Comparison of ENCODE assay signal across 8 cellular contexts in the genomic region with DNA sequence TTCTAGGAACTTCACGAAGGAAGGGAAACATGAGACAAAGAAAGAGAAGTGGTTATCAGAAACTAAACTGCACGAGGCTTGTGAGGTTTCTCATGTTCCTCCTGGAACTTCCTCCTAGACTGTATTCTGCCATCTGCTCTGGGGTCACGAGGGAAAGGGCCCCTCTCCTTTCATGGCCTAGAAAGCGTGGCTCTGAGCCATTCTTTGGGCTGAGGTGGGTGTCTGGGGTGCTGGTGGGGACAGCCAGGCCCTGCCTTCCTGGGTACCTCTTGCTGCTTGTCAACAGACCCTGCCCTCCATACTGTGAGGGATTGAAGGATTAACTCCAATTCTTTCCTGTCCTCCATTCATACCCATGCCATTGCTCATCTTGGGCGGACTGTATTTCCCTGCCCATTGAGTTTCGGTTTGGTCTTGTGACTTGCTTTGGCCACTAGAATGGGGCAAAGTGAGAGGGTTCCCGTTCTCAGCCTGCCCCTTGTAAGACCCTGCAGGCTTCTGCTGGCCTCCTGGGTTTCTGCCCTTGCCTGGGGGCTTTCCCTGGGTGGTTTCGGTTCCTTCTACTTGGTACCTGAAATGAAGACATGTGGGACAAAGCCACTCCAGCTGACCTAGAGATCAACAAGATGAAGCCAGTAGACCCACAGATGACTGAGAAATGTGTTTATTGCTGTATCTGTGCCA. TPM values are rescaled to one million over a fixed set of nuclear protein-coding genes. Genes with fewer than 3 reads are reported as not detected.
DNase-seq lines count a peak whose midpoint lies in the region; ATAC-seq, FAIRE-seq and TF ChIP-seq lines count a peak whose summit lies in the region.

No MANE protein-coding gene starts in this region.

- FAIRE-seq in urothelium cell line (lab: Jason Lieb, UNC), result no peak

- H3K9ac ChIP-seq in MM.1S (ENCODE audit: low read length) (peak overlapping the region; percentile 43), SK-N-SH (no peak overlapping the region)

- POLR2A ChIA-PET in SK-N-SH (lab: Yijun Ruan, JAX) (no interaction called here), RWPE1 (lab: Yijun Ruan, JAX; ENCODE audit: low non-redundant PET) (no interaction called here)

- TF ChIP-seq RAD21 in SK-N-SH (IDR thresholded peaks at IDR 0.05; ENCODE audit: low read length), result no peak

- H3F3A ChIP-seq in MM.1S (ENCODE audit: insufficient read depth, low read length) (peaks cover 43% of the 10 kb centered on the region), SK-N-SH (replicated peaks; ENCODE audit: insufficient read depth) (peaks cover 4% of the 10 kb centered on the region)

- CTCF ChIA-PET in SK-N-SH (lab: Yijun Ruan, JAX), result no interaction called here
- CTCF ChIA-PET in RWPE1 (lab: Yijun Ruan, JAX), result no interaction called here

- ATAC-seq in GM21786 (IDR thresholded peaks at IDR 0.05; ENCODE audit: unreplicated experiment) (peak; percentile 91), lung (ENCODE audit: insufficient read depth, low FRiP score) (peak; percentile 30)

- no peaks in the 10 kb centered on the region for H3K9me3 ChIP-seq in MM.1S (replicated peaks; ENCODE audit: insufficient read depth, low read length)
- H3K9me3 ChIP-seq in lung (ENCODE audit: control insufficient read depth in 2 of 2, insufficient read depth in 1 of 2, low read length in 1 of 2), result no peaks in the 10 kb centered on the region
- no peaks in the 10 kb centered on the region for H3K9me3 ChIP-seq in SK-N-SH

- peaks cover 58% of the 10 kb centered on the region for H3K79me2 ChIP-seq in MM.1S (ENCODE audit: low read length)
- H3K79me2 ChIP-seq in SK-N-SH (ENCODE audit: insufficient read depth), result no peaks in the 10 kb centered on the region

- DNase-seq in MM.1S (peak; percentile 98), lung (ENCODE audit: low spot score) (no peak), urothelium cell line (ENCODE audit: low spot score) (no peak), SK-N-SH (no peak), cerebellar nuclear complex (lab: John Stamatoyannopoulos, UW) (no peak), RWPE1 (ENCODE audit: low spot score) (no peak)

- peak overlapping the region; percentile 90 for H3K4me2 ChIP-seq in MM.1S (ENCODE audit: low read depth, low read length)
- H3K4me2 ChIP-seq in SK-N-SH, result no peak overlapping the region

- H3K36me3 ChIP-seq in MM.1S (replicated peaks; ENCODE audit: insufficient read depth, low read length) (no peaks in the 10 kb centered on the region; the same call in 1 of the 2 replicates), lung (ENCODE audit: control insufficient read depth in 2 of 2, insufficient read depth in 2 of 2, low read length in 2 of 2) (no peaks in the 10 kb centered on the region), SK-N-SH (replicated peaks in 1 of 2; ENCODE audit: control insufficient read depth in 1 of 2, insufficient read depth in 2 of 2, low read length in 1 of 2) (no peaks in the 10 kb centered on the region)

- H3K4me3 ChIP-seq in MM.1S (ENCODE audit: low read length), result peak overlapping the region; percentile 25
- no peak overlapping the region for H3K4me3 ChIP-seq in lung
- no peak overlapping the region for H3K4me3 ChIP-seq in SK-N-SH (ENCODE audit: low read depth in 2 of 2, low read length in 1 of 2)

- H4K20me1 ChIP-seq in MM.1S (ENCODE audit: insufficient read depth, low read length) (no peaks in the 10 kb centered on the region), SK-N-SH (ENCODE audit: insufficient read depth) (no peaks in the 10 kb centered on the region)

- H3K4me1 ChIP-seq in MM.1S (ENCODE audit: low read length), result peaks cover 55% of the 10 kb centered on the region
- H3K4me1 ChIP-seq in lung (ENCODE audit: control insufficient read depth in 2 of 2, insufficient read depth in 2 of 2, low read length in 2 of 2), result no peaks in the 10 kb centered on the region
- H3K4me1 ChIP-seq in SK-N-SH (ENCODE audit: control insufficient read depth in 1 of 2, insufficient read depth in 2 of 2, low read depth in 1 of 2, low read length in 1 of 2), result no peaks in the 10 kb centered on the region; a peak in 1 of 4 replicates

- no peaks in the 10 kb centered on the region for H3K27me3 ChIP-seq in MM.1S (replicated peaks; ENCODE audit: insufficient read depth, low read length)
- no peaks in the 10 kb centered on the region for H3K27me3 ChIP-seq in lung (ENCODE audit: control insufficient read depth, insufficient read depth)
- peaks cover 14% of the 10 kb centered on the region for H3K27me3 ChIP-seq in SK-N-SH (ENCODE audit: insufficient read depth)

- TF ChIP-seq CTCF in MM.1S (IDR thresholded peaks at IDR 0.05; ENCODE audit: low read length), result no peak
- TF ChIP-seq CTCF in lung (IDR thresholded peaks at IDR 0.05; ENCODE audit: control extremely low read depth, extremely low read depth), result no peak
- TF ChIP-seq CTCF in SK-N-SH (IDR thresholded peaks at IDR 0.05), result no peak
- TF ChIP-seq CTCF in RWPE1 (conservative IDR thresholded peaks at IDR 0.05; ENCODE audit: low read depth), result no peak

- peak; percentile 33 for TF ChIP-seq POLR2A in GM18526 (IDR thresholded peaks at IDR 0.05; ENCODE audit: extremely low read depth, insufficient read length)

- WGBS in lung, 2 donors, result 62 to 66% methylated on average over 8 of the region's 8 CpGs
- 33% methylated on average over 8 of the region's 8 CpGs for WGBS in SK-N-SH (ENCODE audit: low lambda C conversion rate)

- peak overlapping the region; percentile 28; the same call in 1 of the 2 replicates for H2AFZ ChIP-seq in MM.1S (ENCODE audit: low read length)
- H2AFZ ChIP-seq in SK-N-SH (ENCODE audit: low read depth), result no peak overlapping the region

- H3K9me2 ChIP-seq in MM.1S (replicated peaks; ENCODE audit: insufficient read depth, low read length) (no peaks in the 10 kb centered on the region), SK-N-SH (no peaks in the 10 kb centered on the region)

- TF ChIP-seq EP300 in SK-N-SH (IDR thresholded peaks at IDR 0.05; ENCODE audit: borderline replicate concordance in 1 of 2, low read depth in 1 of 2, low read length in 1 of 2), result no peak

- H3K27ac ChIP-seq in MM.1S (ENCODE audit: low read length), result peak overlapping the region; percentile 90
- H3K27ac ChIP-seq in lung (ENCODE audit: low read depth in 1 of 2, low read length in 1 of 2), result no peak overlapping the region
- no peak overlapping the region for H3K27ac ChIP-seq in SK-N-SH (ENCODE audit: low read depth in 2 of 2, low read length in 1 of 2)
- no peak overlapping the region for H3K27ac ChIP-seq in RWPE1

TF ChIP-seq in SK-N-SH, 30 proteins besides CTCF, POLR2A, EP300 and RAD21:
- TF ChIP-seq ELF1 (IDR thresholded peaks at IDR 0.05) (no peak), EZH2phosphoT487 (IDR thresholded peaks at IDR 0.05; ENCODE audit: borderline replicate concordance, low read depth) (no peak), GATA2 (CRISPR knock-in tag; IDR thresholded peaks at IDR 0.05) (no peak), RXRA (IDR thresholded peaks at IDR 0.05; ENCODE audit: borderline replicate concordance, low read depth) (no peak), MXI1 (IDR thresholded peaks at IDR 0.05; ENCODE audit: low read depth, low read length) (no peak), SMC3 (IDR thresholded peaks at IDR 0.05; ENCODE audit: low read depth, low read length) (no peak)
- TF ChIP-seq, protein P1, sequence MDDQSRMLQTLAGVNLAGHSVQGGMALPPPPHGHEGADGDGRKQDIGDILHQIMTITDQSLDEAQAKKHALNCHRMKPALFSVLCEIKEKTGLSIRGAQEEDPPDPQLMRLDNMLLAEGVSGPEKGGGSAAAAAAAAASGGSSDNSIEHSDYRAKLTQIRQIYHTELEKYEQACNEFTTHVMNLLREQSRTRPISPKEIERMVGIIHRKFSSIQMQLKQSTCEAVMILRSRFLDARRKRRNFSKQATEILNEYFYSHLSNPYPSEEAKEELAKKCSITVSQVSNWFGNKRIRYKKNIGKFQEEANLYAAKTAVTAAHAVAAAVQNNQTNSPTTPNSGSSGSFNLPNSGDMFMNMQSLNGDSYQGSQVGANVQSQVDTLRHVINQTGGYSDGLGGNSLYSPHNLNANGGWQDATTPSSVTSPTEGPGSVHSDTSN (IDR thresholded peaks at IDR 0.05), result no peak
- TF ChIP-seq, protein P2, sequence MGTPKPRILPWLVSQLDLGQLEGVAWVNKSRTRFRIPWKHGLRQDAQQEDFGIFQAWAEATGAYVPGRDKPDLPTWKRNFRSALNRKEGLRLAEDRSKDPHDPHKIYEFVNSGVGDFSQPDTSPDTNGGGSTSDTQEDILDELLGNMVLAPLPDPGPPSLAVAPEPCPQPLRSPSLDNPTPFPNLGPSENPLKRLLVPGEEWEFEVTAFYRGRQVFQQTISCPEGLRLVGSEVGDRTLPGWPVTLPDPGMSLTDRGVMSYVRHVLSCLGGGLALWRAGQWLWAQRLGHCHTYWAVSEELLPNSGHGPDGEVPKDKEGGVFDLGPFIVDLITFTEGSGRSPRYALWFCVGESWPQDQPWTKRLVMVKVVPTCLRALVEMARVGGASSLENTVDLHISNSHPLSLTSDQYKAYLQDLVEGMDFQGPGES (IDR thresholded peaks at IDR 0.05; ENCODE audit: low read depth, low read length), result no peak
- TF ChIP-seq, protein P3, sequence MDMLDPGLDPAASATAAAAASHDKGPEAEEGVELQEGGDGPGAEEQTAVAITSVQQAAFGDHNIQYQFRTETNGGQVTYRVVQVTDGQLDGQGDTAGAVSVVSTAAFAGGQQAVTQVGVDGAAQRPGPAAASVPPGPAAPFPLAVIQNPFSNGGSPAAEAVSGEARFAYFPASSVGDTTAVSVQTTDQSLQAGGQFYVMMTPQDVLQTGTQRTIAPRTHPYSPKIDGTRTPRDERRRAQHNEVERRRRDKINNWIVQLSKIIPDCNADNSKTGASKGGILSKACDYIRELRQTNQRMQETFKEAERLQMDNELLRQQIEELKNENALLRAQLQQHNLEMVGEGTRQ (IDR thresholded peaks at IDR 0.05; ENCODE audit: borderline replicate concordance, low read depth, low read length), result no peak

RNA-seq across cellular contexts. Expression of a gene that starts 14.9 kb away (rescaled TPM):
- total RNA-seq in lung, result 10 to 100 TPM; 20.9 to 25.0 TPM
- 10 to 100 TPM; 14.4 to 23.0 TPM for polyA plus RNA-seq in lung
- polyA plus RNA-seq in SK-N-SH (2012; rRNA removed), result not detected in 2 replicates
- polyA plus RNA-seq in SK-N-SH (2012; cell fraction: cytosol; rRNA removed), result not detected in 2 replicates
- 0.01 TPM in 1 of 2 replicates, not detected in the other for polyA plus RNA-seq in SK-N-SH (2012; cell fraction: nucleus; rRNA removed)

RNA-seq across cellular contexts. Expression of a gene that starts 56.4 kb away (rescaled TPM):
- 1 to 10 TPM; 4.4 to 5.4 TPM for total RNA-seq in lung
- polyA plus RNA-seq in lung (1 to 10 TPM; 1.4 to 3.2 TPM), SK-N-SH (2012; rRNA removed) (4.6 and 5.0 TPM in 2 replicates)
- 2.3 and 3.7 TPM in 2 replicates for polyA plus RNA-seq in SK-N-SH (2012; cell fraction: cytosol; rRNA removed)
- polyA plus RNA-seq in SK-N-SH (2012; cell fraction: nucleus; rRNA removed), result 6.9 and 9.8 TPM in 2 replicates

Comparison
In these comparisons a context has a peak if more than half of its experiments do, and no peak if none do; other contexts are left out.
1. RNA of a gene that starts 14.9 kb away (polyA plus RNA-seq): 14.4 to 23.0 TPM in lung; 0.01 TPM in SK-N-SH; every median in the first group is over 10 times any median in the second.